ENCODE assay signal across 20 cellular contexts in genomic region chr11:128394436-128395089, GRCh38.
DNase-seq lines count a peak whose midpoint lies in the region; ATAC-seq, FAIRE-seq and TF ChIP-seq lines count a peak whose summit lies in the region.
"Had no signal": no experiment of that assay in that cellular context is flagged by ENCODE, and none has a peak within 500 bp of the region (broad histone marks: within the 10 kb centered on the region; RNA-seq: fewer than 3 reads in every experiment).

No MANE protein-coding gene starts in this region.

- H4K8ac ChIP-seq in mesendoderm (ENCODE audit: low read depth, low read length), result no peak overlapping the region

- TF ChIP-seq EP300 in HepG2 (IDR thresholded peaks at IDR 0.05; ENCODE audit: low read depth in 2 of 2, low read length in 2 of 2) (no peak), HepG2 (CRISPR knock-in tag; IDR thresholded peaks at IDR 0.05; ENCODE audit: borderline replicate concordance) (no peak)

- CTCF ChIA-PET in HepG2 (lab: Yijun Ruan, JAX; ENCODE audit: low intra/inter-chr PET ratio, low total read pairs), result no interaction called here

- H2AFZ ChIP-seq in HepG2 (ENCODE audit: low read length), result no peak overlapping the region

- intact Hi-C loops in HepG2 (cut with micrococcal nuclease; ENCODE audit: unreplicated experiment), result no loop called here

- H3K18ac ChIP-seq in mesendoderm (ENCODE audit: low read length), result no peak overlapping the region

- no peak overlapping the region for H3K4me2 ChIP-seq in HepG2 (ENCODE audit: low read depth, low read length)
- no peak overlapping the region for H3K4me2 ChIP-seq in mesendoderm (ENCODE audit: low read length)
- H3K4me2 ChIP-seq: A549 had no signal

- H3K79me2 ChIP-seq in HepG2 (ENCODE audit: insufficient read depth, low read length) (no peaks in the 10 kb centered on the region), mesendoderm (ENCODE audit: control insufficient read depth, insufficient read depth, low read length) (no peaks in the 10 kb centered on the region)

- no peak overlapping the region for H2BK120ac ChIP-seq in mesendoderm (ENCODE audit: low read depth, low read length)

- WGBS in liver, result 60% methylated on average over 4 of the region's 4 CpGs
- WGBS in HepG2 (ENCODE audit: low lambda C conversion rate), result 28% methylated on average over 4 of the region's 4 CpGs
- no CpG with 5 or more reads among the region's 4 CpGs for WGBS in mesendoderm (ENCODE audit: extremely low coverage, insufficient coverage, low lambda C conversion rate)

- no peaks in the 10 kb centered on the region for H3K9me3 ChIP-seq in liver (ENCODE audit: control insufficient read depth in 4 of 4, low read length in 3 of 4)
- H3K9me3 ChIP-seq in HepG2 (ENCODE audit: low read length), result no peaks in the 10 kb centered on the region
- H3K9me3 ChIP-seq: A549, sigmoid colon, SJSA1 had no signal

- no peak overlapping the region for H3K9ac ChIP-seq in liver (ENCODE audit: low read depth in 1 of 2, low read length in 2 of 2)
- H3K9ac ChIP-seq in HepG2 (ENCODE audit: insufficient read depth, low read depth, low read length), result no peak overlapping the region
- no peak overlapping the region for H3K9ac ChIP-seq in mesendoderm (ENCODE audit: low read length)

- FAIRE-seq in HepG2 (lab: Jason Lieb, UNC), result no peak
- FAIRE-seq: A549, G401.6 had no signal

- H2BK5ac ChIP-seq in mesendoderm (ENCODE audit: low read length), result no peak overlapping the region

- no TSS peak for BruUV-seq in HepG2 (replicated peaks; lab: Mats Ljungman, UMichigan)

- no peak overlapping the region for H4K5ac ChIP-seq in mesendoderm (ENCODE audit: low read length)

- POLR2A ChIA-PET in HepG2 (lab: Yijun Ruan, JAX), result no interaction called here

- TF ChIP-seq RAD21 in liver (IDR thresholded peaks at IDR 0.05) (no peak), HepG2 (CRISPR knock-in tag; IDR thresholded peaks at IDR 0.05) (no peak)

- no peak overlapping the region for H3K23ac ChIP-seq in mesendoderm (ENCODE audit: low read length)

- H3K27ac ChIP-seq in liver (ENCODE audit: low read depth in 1 of 2, low read length in 2 of 2), result no peak overlapping the region
- H3K27ac ChIP-seq in HepG2 (ENCODE audit: extremely low read length, insufficient read depth, low read length), result no peak overlapping the region
- no peak overlapping the region for H3K27ac ChIP-seq in mesendoderm (ENCODE audit: low read depth, low read length)
- H3K27ac ChIP-seq: A549, HL-60, sigmoid colon, SJSA1 had no signal

- no peak overlapping the region for H3K56ac ChIP-seq in mesendoderm (ENCODE audit: low read length)

- no peak overlapping the region for H2AK5ac ChIP-seq in mesendoderm (ENCODE audit: low read length)

- in situ Hi-C loops in HepG2 (cut with HindIII; ENCODE audit: extremely low pct_ligation_motif_present, low pct_unique_long_range_greater_than_20kb), result no loop called here

- H2BK15ac ChIP-seq in mesendoderm (replicated peaks; ENCODE audit: low read depth), result no peak overlapping the region

- no peaks in the 10 kb centered on the region for H4K20me1 ChIP-seq in HepG2 (ENCODE audit: insufficient read depth, low read length)

- no peak overlapping the region for H3K4ac ChIP-seq in mesendoderm (ENCODE audit: low read depth, low read length)

- DNase-seq in HepG2 (ENCODE audit: low spot score), result no peak
- DNase-seq in choroid plexus epithelial cell (ENCODE audit: low read depth), result peak; percentile 54
- DNase-seq in mesendoderm, result peak; percentile 30
- DNase-seq in activated CD4-positive, alpha-beta T cell treated with anti-CD3 and anti-CD28 coated beads for 4 hours, result no peak
- DNase-seq: activated CD4-positive, alpha-beta memory T cell treated with anti-CD3 and anti-CD28 coated beads for 36 hours; activated naive CD4-positive, alpha-beta T cell treated with anti-CD3 and anti-CD28 coated beads for 36 hours; DMS 273 treated with DMSO at 0.1 percent for 48 hours; NCI-H1694; PC-3; sigmoid colon; stimulated activated CD4-positive, alpha-beta T cell treated with anti-CD3 and anti-CD28 coated beads, Interleukin-2, amount 100 ng/mL, for 24 hours had no signal

- TF ChIP-seq CTCF in liver (IDR thresholded peaks at IDR 0.05; ENCODE audit: low read depth, low read length, missing input control) (no peak), HepG2 (CRISPR knock-in tag; IDR thresholded peaks at IDR 0.05) (no peak), choroid plexus epithelial cell (conservative IDR thresholded peaks at IDR 0.05; ENCODE audit: low read depth, low read length) (no peak)

- no peak for TF ChIP-seq POLR2A in HepG2 (IDR thresholded peaks at IDR 0.05; ENCODE audit: insufficient read depth in 1 of 2, low read depth in 2 of 2, low read length in 2 of 2)

- ATAC-seq in HepG2 (no peak), HG03280 (IDR thresholded peaks at IDR 0.05; ENCODE audit: unreplicated experiment) (no peak), GM21360 (IDR thresholded peaks at IDR 0.05; ENCODE audit: unreplicated experiment) (no peak), GM21723 (IDR thresholded peaks at IDR 0.05; ENCODE audit: unreplicated experiment) (no peak)
- ATAC-seq: A549, left lobe of liver, PC-3 had no signal

- no peak overlapping the region for H3K4me3 ChIP-seq in liver (ENCODE audit: low read depth in 1 of 3, low read length in 3 of 3)
- no peak overlapping the region for H3K4me3 ChIP-seq in HepG2 (replicated peaks in 1 of 3; ENCODE audit: insufficient read depth in 1 of 3, low read depth in 2 of 3, low read length in 3 of 3)
- H3K4me3 ChIP-seq in choroid plexus epithelial cell (ENCODE audit: low read depth, low read length), result no peak overlapping the region
- H3K4me3 ChIP-seq in mesendoderm (ENCODE audit: low read length), result no peak overlapping the region
- H3K4me3 ChIP-seq: A549, sigmoid colon, SJSA1 had no signal

- no peaks in the 10 kb centered on the region for H3K79me1 ChIP-seq in mesendoderm (ENCODE audit: low read length)

- peaks cover 0 to 2% (median 0%) of the 10 kb centered on the region in 4 donors for H3K27me3 ChIP-seq in liver (ENCODE audit: control insufficient read depth in 4 of 4, insufficient read depth in 4 of 4, low read length in 3 of 4)
- H3K27me3 ChIP-seq in HepG2 (ENCODE audit: control insufficient read depth in 1 of 2, insufficient read depth in 2 of 2, low read length in 2 of 2), result no peaks in the 10 kb centered on the region
- no peaks in the 10 kb centered on the region for H3K27me3 ChIP-seq in mesendoderm (ENCODE audit: insufficient read depth, low read length, poor library complexity)
- H3K27me3 ChIP-seq: sigmoid colon, SJSA1 had no signal

- no peaks in the 10 kb centered on the region for H3K36me3 ChIP-seq in liver (ENCODE audit: control insufficient read depth in 4 of 4, insufficient read depth in 3 of 4, low read depth in 1 of 4, low read length in 3 of 4)
- H3K36me3 ChIP-seq in HepG2 (replicated peaks in 1 of 2; ENCODE audit: control insufficient read depth in 1 of 2, insufficient read depth in 2 of 2, low read length in 2 of 2), result no peaks in the 10 kb centered on the region
- no peaks in the 10 kb centered on the region for H3K36me3 ChIP-seq in mesendoderm (ENCODE audit: control insufficient read depth, insufficient read depth, low read length)
- H3K36me3 ChIP-seq: sigmoid colon, SJSA1 had no signal

- H3K4me1 ChIP-seq in liver (ENCODE audit: control insufficient read depth in 4 of 4, insufficient read depth in 4 of 4, low read length in 3 of 4) (peaks cover 0 to 3% (median 0%) of the 10 kb centered on the region in 4 donors), HepG2 (ENCODE audit: insufficient read depth, low read length) (no peaks in the 10 kb centered on the region), mesendoderm (ENCODE audit: control insufficient read depth, low read depth, low read length) (peaks cover 2% of the 10 kb centered on the region)
- H3K4me1 ChIP-seq: A549, SJSA1 had no signal

TF ChIP-seq in liver, 16 proteins besides CTCF, POLR2A, EP300 and RAD21:
- TF ChIP-seq NR2F2 (IDR thresholded peaks at IDR 0.05), result peak; percentile 10
- no peak for TF ChIP-seq ATF3 (IDR thresholded peaks at IDR 0.05)

TF ChIP-seq in HepG2, 621 proteins besides CTCF, POLR2A, EP300 and RAD21 (continues in another document):
- TF ChIP-seq PRDM4 (CRISPR knock-in tag; IDR thresholded peaks at IDR 0.05; ENCODE audit: borderline replicate concordance), result no peak

Comparison
In these comparisons a context has a peak if more than half of its experiments do, and no peak if none do; other contexts are left out.
1. DNase-seq: peak in choroid plexus epithelial cell (single experiment) and mesendoderm (single experiment); none in HepG2 (single experiment) and activated CD4-positive, alpha-beta T cell treated with anti-CD3 and anti-CD28 coated beads for 4 hours (0 of 2).